ENCODE assay signal across 16 cellular contexts in genomic region chr2:69701100-69701945, GRCh38.
"Had no signal": no experiment of that assay in that cellular context is flagged by ENCODE, and none has a peak within 500 bp of the region (broad histone marks: within the 10 kb centered on the region; RNA-seq: fewer than 3 reads in every experiment).

No MANE protein-coding gene starts in this region.

- DNase-seq: activated CD4-positive, alpha-beta T cell treated with anti-CD3 and anti-CD28 coated beads, Interleukin-2, amount 50 U/mL, for 1 hour; activated CD8-positive, alpha-beta memory T cell treated with anti-CD3 and anti-CD28 coated beads for 24 hours; activated naive CD8-positive, alpha-beta T cell treated with anti-CD3 and anti-CD28 coated beads for 36 hours; effector memory CD8-positive, alpha-beta T cell; erythroblast; left ventricle myocardium inferior; naive thymus-derived CD8-positive, alpha-beta T cell; retina; stimulated activated CD4-positive, alpha-beta T cell treated with anti-CD3 and anti-CD28 coated beads, Interleukin-2, amount 100 ng/mL, for 48 hours; T-helper 2 cell; thyroid gland had no signal

- H3K27me3 ChIP-seq: thyroid gland, vagina had no signal

- H3K9ac ChIP-seq: parathyroid adenoma had no signal

- H3K4me1 ChIP-seq: left ventricle myocardium inferior, thyroid gland, vagina had no signal

- H3K36me3 ChIP-seq: left ventricle myocardium inferior, thyroid gland, vagina had no signal

- H3K36me3 Mint-ChIP-seq: activated naive CD8-positive, alpha-beta T cell treated with anti-CD3 and anti-CD28 coated beads for 36 hours; memory B cell; naive thymus-derived CD8-positive, alpha-beta T cell; stimulated activated memory B cell treated with anti-CD40 and anti-IgM and Interleukin-4, amounts not matched to agents 10 μg/mL and 1 μg/mL and 100 μg/mL, for 72 hours had no signal

- H3K27ac Mint-ChIP-seq: activated naive CD8-positive, alpha-beta T cell treated with anti-CD3 and anti-CD28 coated beads for 36 hours; dendritic cell treated with granulocyte-macrophage colony-stimulating factor and Interleukin-4, amounts not matched to agents 40 ng/mL and 50 ng/mL, for 4 days; effector memory CD8-positive, alpha-beta T cell; memory B cell; stimulated activated memory B cell treated with anti-CD40 and anti-IgM and Interleukin-4, amounts not matched to agents 10 μg/mL and 1 μg/mL and 100 μg/mL, for 72 hours had no signal

- H3K9me3 ChIP-seq: left ventricle myocardium inferior, thyroid gland, vagina had no signal

- H3K27ac ChIP-seq: left ventricle myocardium inferior, parathyroid adenoma, thyroid gland, vagina had no signal

- H3K4me3 ChIP-seq: left ventricle myocardium inferior, thyroid gland, vagina had no signal

- H3K27me3 Mint-ChIP-seq: activated naive CD8-positive, alpha-beta T cell treated with anti-CD3 and anti-CD28 coated beads for 36 hours; dendritic cell treated with granulocyte-macrophage colony-stimulating factor and Interleukin-4, amounts not matched to agents 40 ng/mL and 50 ng/mL, for 4 days; effector memory CD8-positive, alpha-beta T cell had no signal

- H3K79me2 ChIP-seq: parathyroid adenoma had no signal

- H3K4me3 Mint-ChIP-seq: activated naive CD8-positive, alpha-beta T cell treated with anti-CD3 and anti-CD28 coated beads for 36 hours; dendritic cell treated with granulocyte-macrophage colony-stimulating factor and Interleukin-4, amounts not matched to agents 40 ng/mL and 50 ng/mL, for 4 days; effector memory CD8-positive, alpha-beta T cell; memory B cell; naive thymus-derived CD8-positive, alpha-beta T cell; stimulated activated memory B cell treated with anti-CD40 and anti-IgM and Interleukin-4, amounts not matched to agents 10 μg/mL and 1 μg/mL and 100 μg/mL, for 72 hours had no signal

- H3K9me3 Mint-ChIP-seq: activated naive CD8-positive, alpha-beta T cell treated with anti-CD3 and anti-CD28 coated beads for 36 hours; dendritic cell treated with granulocyte-macrophage colony-stimulating factor and Interleukin-4, amounts not matched to agents 40 ng/mL and 50 ng/mL, for 4 days; effector memory CD8-positive, alpha-beta T cell; memory B cell; naive thymus-derived CD8-positive, alpha-beta T cell; stimulated activated memory B cell treated with anti-CD40 and anti-IgM and Interleukin-4, amounts not matched to agents 10 μg/mL and 1 μg/mL and 100 μg/mL, for 72 hours had no signal

- H2AFZ ChIP-seq: parathyroid adenoma had no signal

- ATAC-seq: effector memory CD8-positive, alpha-beta T cell; naive thymus-derived CD8-positive, alpha-beta T cell; stimulated activated memory B cell treated with anti-CD40 and anti-IgM and Interleukin-4, amounts not matched to agents 10 μg/mL and 1 μg/mL and 100 μg/mL, for 72 hours had no signal
